13 cellular contexts compared by ENCODE assay signal in the genomic region with DNA sequence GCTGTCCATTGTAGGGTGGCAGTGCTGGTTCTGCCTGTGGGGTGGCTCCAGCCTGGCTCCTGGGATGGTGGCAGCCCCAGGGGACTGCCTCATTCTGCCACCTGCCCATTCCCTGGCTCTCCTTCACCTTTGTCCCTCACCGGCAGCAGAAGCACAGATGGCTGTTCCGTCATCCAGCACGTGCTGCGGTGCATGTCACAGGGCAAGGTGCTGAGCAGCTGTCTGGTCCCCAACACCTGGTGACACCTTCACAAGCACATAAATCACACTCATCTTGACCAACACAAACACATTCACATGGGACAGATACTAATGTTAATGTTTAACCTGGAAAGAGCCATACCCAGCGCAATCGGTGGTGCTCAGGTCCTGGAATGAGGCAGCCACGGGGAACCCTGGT.
"Had no signal": no experiment of that assay in that cellular context is flagged by ENCODE, and none has a peak within 500 bp of the region (broad histone marks: within the 10 kb centered on the region; RNA-seq: fewer than 3 reads in every experiment).

No MANE protein-coding gene starts in this region.

- ATAC-seq: activated CD8-positive, alpha-beta T cell treated with anti-CD3 and anti-CD28 coated beads, Interleukin-2, amount 10 ng/mL, durations not matched to agents 7 days and 5 days had no signal

- FAIRE-seq: TTC549 had no signal

- H3K4me1 ChIP-seq: esophagus squamous epithelium had no signal

- H3K4me3 ChIP-seq: esophagus squamous epithelium, vagina had no signal

- DNase-seq: activated B cell treated with CpG ODN at 0.5 μM for 24 hours; activated CD4-positive, alpha-beta T cell treated with anti-CD3 and anti-CD28 coated beads, Interleukin-2, amount 10 ng/mL, durations not matched to agents 24 days and 14 days; activated CD8-positive, alpha-beta T cell treated with anti-CD3 and anti-CD28 coated beads, Interleukin-2, amount 10 ng/mL, durations not matched to agents 7 days and 5 days; activated naive CD8-positive, alpha-beta T cell treated with anti-CD3 and anti-CD28 coated beads for 36 hours; amygdala; cortex of kidney; effector CD4-positive, alpha-beta T cell; esophagus squamous epithelium; hypothalamus; nephron progenitor cell; stimulated activated CD4-positive, alpha-beta T cell treated with anti-CD3 and anti-CD28 coated beads, Interleukin-12 subunit alpha, Interleukin-12 subunit beta, amount 100 ng/mL, for 4 hours had no signal

- H3K27me3 ChIP-seq: vagina had no signal

- H3K9me3 ChIP-seq: esophagus squamous epithelium, vagina had no signal

- H3K36me3 ChIP-seq: esophagus squamous epithelium, vagina had no signal

- H3K27ac ChIP-seq: esophagus squamous epithelium, vagina had no signal
